1 cellular context compared by ENCODE assay signal in the genomic region with DNA sequence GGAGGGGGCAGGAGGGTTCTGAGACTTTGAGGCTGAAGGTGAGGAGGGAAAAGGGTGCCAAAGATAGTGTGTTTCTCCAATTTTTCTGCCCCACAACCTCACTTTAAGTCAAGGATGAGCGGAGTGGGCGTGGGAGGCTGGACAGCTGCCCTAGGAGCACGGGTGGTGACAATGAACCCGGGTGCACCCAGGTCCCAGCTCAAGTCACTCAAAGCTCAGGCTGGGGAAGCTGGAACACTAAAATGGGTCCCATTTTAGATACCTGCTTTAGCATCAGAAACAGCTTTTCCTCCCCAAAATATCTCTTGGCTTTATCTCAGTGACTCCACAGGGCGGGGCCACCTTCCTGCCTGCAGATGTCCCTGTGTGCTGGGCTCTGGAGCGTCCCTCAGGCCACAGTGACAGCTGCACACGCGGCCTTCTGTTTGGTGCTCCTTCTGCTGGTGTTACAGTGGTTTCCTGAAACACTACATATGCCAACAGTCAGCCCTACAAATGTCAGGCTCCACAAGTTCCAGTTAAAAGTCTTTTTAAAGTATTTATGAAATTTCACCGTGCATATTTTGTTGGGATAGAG.
TF ChIP-seq lines count a peak whose summit lies in the region.

No MANE protein-coding gene starts in this region.

TF ChIP-seq in HepG2, 621 proteins besides CTCF, POLR2A, EP300 and RAD21 (continued from another document):
- TF ChIP-seq, protein P1, sequence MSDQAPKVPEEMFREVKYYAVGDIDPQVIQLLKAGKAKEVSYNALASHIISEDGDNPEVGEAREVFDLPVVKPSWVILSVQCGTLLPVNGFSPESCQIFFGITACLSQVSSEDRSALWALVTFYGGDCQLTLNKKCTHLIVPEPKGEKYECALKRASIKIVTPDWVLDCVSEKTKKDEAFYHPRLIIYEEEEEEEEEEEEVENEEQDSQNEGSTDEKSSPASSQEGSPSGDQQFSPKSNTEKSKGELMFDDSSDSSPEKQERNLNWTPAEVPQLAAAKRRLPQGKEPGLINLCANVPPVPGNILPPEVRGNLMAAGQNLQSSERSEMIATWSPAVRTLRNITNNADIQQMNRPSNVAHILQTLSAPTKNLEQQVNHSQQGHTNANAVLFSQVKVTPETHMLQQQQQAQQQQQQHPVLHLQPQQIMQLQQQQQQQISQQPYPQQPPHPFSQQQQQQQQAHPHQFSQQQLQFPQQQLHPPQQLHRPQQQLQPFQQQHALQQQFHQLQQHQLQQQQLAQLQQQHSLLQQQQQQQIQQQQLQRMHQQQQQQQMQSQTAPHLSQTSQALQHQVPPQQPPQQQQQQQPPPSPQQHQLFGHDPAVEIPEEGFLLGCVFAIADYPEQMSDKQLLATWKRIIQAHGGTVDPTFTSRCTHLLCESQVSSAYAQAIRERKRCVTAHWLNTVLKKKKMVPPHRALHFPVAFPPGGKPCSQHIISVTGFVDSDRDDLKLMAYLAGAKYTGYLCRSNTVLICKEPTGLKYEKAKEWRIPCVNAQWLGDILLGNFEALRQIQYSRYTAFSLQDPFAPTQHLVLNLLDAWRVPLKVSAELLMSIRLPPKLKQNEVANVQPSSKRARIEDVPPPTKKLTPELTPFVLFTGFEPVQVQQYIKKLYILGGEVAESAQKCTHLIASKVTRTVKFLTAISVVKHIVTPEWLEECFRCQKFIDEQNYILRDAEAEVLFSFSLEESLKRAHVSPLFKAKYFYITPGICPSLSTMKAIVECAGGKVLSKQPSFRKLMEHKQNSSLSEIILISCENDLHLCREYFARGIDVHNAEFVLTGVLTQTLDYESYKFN (CRISPR knock-in tag; conservative IDR thresholded peaks at IDR 0.05), result no peak
- TF ChIP-seq ZNF616 (CRISPR knock-in tag; IDR thresholded peaks at IDR 0.05; ENCODE audit: low read depth), result no peak
- TF ChIP-seq KAT7 (CRISPR knock-in tag; IDR thresholded peaks at IDR 0.05; ENCODE audit: borderline replicate concordance), result no peak
- no peak for TF ChIP-seq HHEX (CRISPR knock-in tag; IDR thresholded peaks at IDR 0.05)
- TF ChIP-seq ZFY (CRISPR knock-in tag; IDR thresholded peaks at IDR 0.05), result 0 out of 2 replicates have a peak, but pooled peaks have one; percentile 17
- TF ChIP-seq, protein P2, sequence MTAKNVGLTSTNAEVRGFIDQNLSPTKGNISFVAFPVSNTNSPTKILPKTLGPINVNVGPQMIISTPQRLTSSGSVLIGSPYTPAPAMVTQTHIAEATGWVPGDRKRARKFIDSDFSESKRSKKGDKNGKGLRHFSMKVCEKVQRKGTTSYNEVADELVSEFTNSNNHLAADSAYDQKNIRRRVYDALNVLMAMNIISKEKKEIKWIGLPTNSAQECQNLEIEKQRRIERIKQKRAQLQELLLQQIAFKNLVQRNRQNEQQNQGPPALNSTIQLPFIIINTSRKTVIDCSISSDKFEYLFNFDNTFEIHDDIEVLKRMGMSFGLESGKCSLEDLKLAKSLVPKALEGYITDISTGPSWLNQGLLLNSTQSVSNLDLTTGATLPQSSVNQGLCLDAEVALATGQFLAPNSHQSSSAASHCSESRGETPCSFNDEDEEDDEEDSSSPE (CRISPR knock-in tag; IDR thresholded peaks at IDR 0.05), result no peak
